ENCODE assay signal across 29 cellular contexts in the genomic region with DNA sequence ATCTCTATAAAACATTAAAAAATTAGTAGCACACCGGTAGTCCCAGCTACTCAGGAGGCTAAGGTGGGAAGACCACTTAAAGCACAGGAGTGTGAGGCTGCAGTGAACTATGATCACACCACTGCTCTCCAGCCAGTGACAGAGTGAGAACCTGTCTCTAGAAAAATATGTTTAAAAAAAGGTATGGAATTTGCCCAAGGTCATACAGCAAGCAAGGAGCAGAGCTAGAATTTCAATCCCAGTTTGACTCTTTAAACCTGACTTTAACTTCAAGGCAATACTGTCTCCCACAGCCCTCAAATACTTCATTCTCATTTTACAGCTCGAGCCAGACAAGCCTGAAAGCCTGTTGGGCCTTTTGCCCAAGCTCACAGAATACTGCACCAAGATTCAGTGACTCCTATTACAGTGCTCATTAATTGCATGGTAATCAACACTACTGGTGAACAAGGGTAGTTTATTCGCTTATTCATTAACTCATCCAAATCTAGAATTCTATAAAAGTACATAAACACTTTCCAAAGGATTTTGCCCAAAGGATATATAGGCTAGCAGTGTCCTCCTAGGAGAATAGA.
"Had no signal": no experiment of that assay in that cellular context is flagged by ENCODE, and none has a peak within 500 bp of the region (broad histone marks: within the 10 kb centered on the region; RNA-seq: fewer than 3 reads in every experiment).

No MANE protein-coding gene starts in this region.

- H3K9me3 Mint-ChIP-seq: activated CD4-positive, alpha-beta T cell treated with anti-CD3 and anti-CD28 coated beads, Interleukin-2, amount 10 ng/mL, durations not matched to agents 7 days and 5 days; activated naive CD4-positive, alpha-beta T cell treated with anti-CD3 and anti-CD28 coated beads, Interleukin-2, amount 50 U/mL, for 24 hours; activated naive CD8-positive, alpha-beta T cell treated with anti-CD3 and anti-CD28 coated beads, Interleukin-2, amount 10 ng/mL, durations not matched to agents 7 days and 5 days; activated T-cell treated with anti-CD3 and anti-CD28 coated beads, Interleukin-2, amount 50 U/mL, for 24 hours; activated T-helper 2 cell treated with anti-CD3 and anti-CD28 coated beads, Interferon-gamma antibody, Interleukin-2, Interleukin-4, amounts not matched to agents 10 μg/mL and 5 μg/mL and 100 μg/mL, durations not matched to agents 14 hours and 24 hours and 36 hours had no signal

- H3K36me3 ChIP-seq: ascending aorta, cardiac muscle cell had no signal

- H3K9ac ChIP-seq: KMS-11 had no signal

- H3K27ac Mint-ChIP-seq: activated CD4-positive, alpha-beta T cell treated with anti-CD3 and anti-CD28 coated beads for 36 hours; activated CD4-positive, alpha-beta T cell treated with anti-CD3 and anti-CD28 coated beads, Interleukin-2, amount 10 ng/mL, durations not matched to agents 7 days and 5 days; activated CD8-positive, alpha-beta T cell treated with anti-CD3 and anti-CD28 coated beads, Interleukin-2, amount 10 ng/mL, durations not matched to agents 7 days and 5 days; activated naive CD4-positive, alpha-beta T cell treated with anti-CD3 and anti-CD28 coated beads, Interleukin-2, amount 50 U/mL, for 24 hours; activated naive CD8-positive, alpha-beta T cell treated with anti-CD3 and anti-CD28 coated beads, Interleukin-2, amount 10 ng/mL, durations not matched to agents 7 days and 5 days; activated T-cell treated with anti-CD3 and anti-CD28 coated beads, Interleukin-2, amount 50 U/mL, for 24 hours; activated T-helper 2 cell treated with anti-CD3 and anti-CD28 coated beads, Interferon-gamma antibody, Interleukin-2, Interleukin-4, amounts not matched to agents 10 μg/mL and 5 μg/mL and 100 μg/mL, durations not matched to agents 14 hours and 24 hours and 36 hours had no signal

- H3K4me3 ChIP-seq: ascending aorta, cardiac muscle cell had no signal

- H3K4me2 ChIP-seq: KMS-11 had no signal

- H3K27ac ChIP-seq: ascending aorta, cardiac muscle cell, KMS-11, RWPE1, WERI-Rb-1 had no signal

- ATAC-seq: activated CD4-positive, alpha-beta T cell treated with anti-CD3 and anti-CD28 coated beads for 36 hours; activated CD8-positive, alpha-beta T cell treated with anti-CD3 and anti-CD28 coated beads, Interleukin-2, amount 10 ng/mL, durations not matched to agents 7 days and 5 days had no signal

- H3K4me1 ChIP-seq: ascending aorta had no signal

- DNase-seq: activated CD4-positive, alpha-beta T cell treated with anti-CD3 and anti-CD28 coated beads for 36 hours; activated CD4-positive, alpha-beta T cell treated with anti-CD3 and anti-CD28 coated beads, Interleukin-2, amount 10 ng/mL, durations not matched to agents 7 days and 5 days; activated CD4-positive, alpha-beta T cell treated with anti-CD3 and anti-CD28 coated beads, Interleukin-2, amount 50 U/mL, for 48 hours; activated CD8-positive, alpha-beta T cell treated with anti-CD3 and anti-CD28 coated beads, Interleukin-2, amount 10 ng/mL, durations not matched to agents 7 days and 5 days; activated gamma-delta T cell; activated naive CD4-positive, alpha-beta T cell treated with Interleukin-2 at 50 U/mL for 16 hours; activated naive CD8-positive, alpha-beta T cell treated with anti-CD3 and anti-CD28 coated beads, Interleukin-2, amount 10 ng/mL, durations not matched to agents 7 days and 5 days; activated T-cell treated with anti-CD3 and anti-CD28 coated beads, Interleukin-2, amount 50 U/mL, for 24 hours; amygdala; NCI-H1092 treated with DMSO at 0.1 percent for 48 hours; NCI-H146; NCI-H2107; NCI-H2171; NCI-H510A; NCI-H526; NCI-H748 treated with DMSO at 0.1 percent for 48 hours; NK-92 treated with Interleukin-12 subunit alpha and Interleukin-12 subunit beta, amount 100 ng/mL, for 24 hours; PC-3; Right ventricle myocardium superior; SW 1271; T1000; WERI-Rb-1 had no signal

- H3K9me3 ChIP-seq: ascending aorta had no signal

- H3K27me3 Mint-ChIP-seq: activated CD4-positive, alpha-beta T cell treated with anti-CD3 and anti-CD28 coated beads for 36 hours; activated CD4-positive, alpha-beta T cell treated with anti-CD3 and anti-CD28 coated beads, Interleukin-2, amount 10 ng/mL, durations not matched to agents 7 days and 5 days; activated naive CD4-positive, alpha-beta T cell treated with anti-CD3 and anti-CD28 coated beads, Interleukin-2, amount 50 U/mL, for 24 hours; activated naive CD8-positive, alpha-beta T cell treated with anti-CD3 and anti-CD28 coated beads, Interleukin-2, amount 10 ng/mL, durations not matched to agents 7 days and 5 days; activated T-cell treated with anti-CD3 and anti-CD28 coated beads, Interleukin-2, amount 50 U/mL, for 24 hours had no signal

- H3K4me3 Mint-ChIP-seq: activated CD4-positive, alpha-beta T cell treated with anti-CD3 and anti-CD28 coated beads for 36 hours; activated CD4-positive, alpha-beta T cell treated with anti-CD3 and anti-CD28 coated beads, Interleukin-2, amount 10 ng/mL, durations not matched to agents 7 days and 5 days; activated CD8-positive, alpha-beta T cell treated with anti-CD3 and anti-CD28 coated beads, Interleukin-2, amount 10 ng/mL, durations not matched to agents 7 days and 5 days; activated naive CD4-positive, alpha-beta T cell treated with anti-CD3 and anti-CD28 coated beads, Interleukin-2, amount 50 U/mL, for 24 hours; activated naive CD8-positive, alpha-beta T cell treated with anti-CD3 and anti-CD28 coated beads, Interleukin-2, amount 10 ng/mL, durations not matched to agents 7 days and 5 days; activated T-cell treated with anti-CD3 and anti-CD28 coated beads, Interleukin-2, amount 50 U/mL, for 24 hours had no signal

- FAIRE-seq: RCC 7860 had no signal

- H3K27me3 ChIP-seq: ascending aorta, cardiac muscle cell had no signal
